10 cellular contexts compared by ENCODE assay signal in the genomic region with DNA sequence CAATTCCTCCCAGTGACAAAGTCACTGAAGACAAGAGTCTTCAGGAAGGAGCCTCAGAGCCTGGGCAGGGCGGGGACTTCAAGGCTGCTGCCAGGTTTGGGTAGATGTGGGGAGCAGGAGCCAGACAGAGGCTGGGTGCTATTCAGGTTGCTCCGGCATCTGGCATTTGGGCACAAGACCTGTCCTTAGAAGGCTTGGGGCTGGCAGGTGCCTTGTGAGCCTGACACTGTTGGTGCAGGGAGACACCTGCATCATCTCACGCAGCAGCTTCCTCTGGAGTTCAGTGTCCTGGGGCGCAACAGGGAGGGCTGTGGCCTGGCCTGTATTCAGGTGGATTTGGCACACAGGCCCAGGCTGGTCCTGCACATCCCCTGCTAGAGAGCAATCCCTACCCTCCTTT.
DNase-seq lines count a peak whose midpoint lies in the region; ATAC-seq lines count a peak whose summit lies in the region.
"Had no signal": no experiment of that assay in that cellular context is flagged by ENCODE, and none has a peak within 500 bp of the region (broad histone marks: within the 10 kb centered on the region; RNA-seq: fewer than 3 reads in every experiment).

No MANE protein-coding gene starts in this region.

- no peak overlapping the region for H3K27ac ChIP-seq in CD8-positive, alpha-beta memory T cell (ENCODE audit: low read depth, low read length)
- H3K27ac ChIP-seq: SJCRH30 had no signal

- peaks cover 0 to 13% (median 0%) of the 10 kb centered on the region in 3 donors for H3K36me3 Mint-ChIP-seq in CD8-positive, alpha-beta memory T cell
- peaks cover 5% of the 10 kb centered on the region for H3K36me3 Mint-ChIP-seq in activated T-helper 17 cell treated with anti-CD3 and anti-CD28 coated beads, Interleukin-2, amount 50 U/mL, for 72 hours (ENCODE audit: low read depth)
- peaks cover 0 to 3% (median 0%) of the 10 kb centered on the region in 3 donors for H3K36me3 Mint-ChIP-seq in immature natural killer cell
- peaks cover 7% of the 10 kb centered on the region for H3K36me3 Mint-ChIP-seq in stimulated activated effector memory CD8-positive, alpha-beta T cell treated with anti-CD3 and anti-CD28 coated beads, Interleukin-12 subunit alpha, Interleukin-12 subunit beta, amount 100 ng/mL, for 72 hours
- H3K36me3 Mint-ChIP-seq in activated CD4-positive, alpha-beta T cell treated with anti-CD3 and anti-CD28 coated beads for 36 hours (ENCODE audit: low read depth): no peaks in the 10 kb centered on the region

- no peaks in the 10 kb centered on the region for H3K27me3 Mint-ChIP-seq in CD8-positive, alpha-beta memory T cell
- H3K27me3 Mint-ChIP-seq in activated T-helper 17 cell treated with anti-CD3 and anti-CD28 coated beads, Interleukin-2, amount 50 U/mL, for 72 hours: no peaks in the 10 kb centered on the region
- H3K27me3 Mint-ChIP-seq in immature natural killer cell (ENCODE audit: low read depth in 3 of 3): peaks cover 0 to 3% (median 0%) of the 10 kb centered on the region in 3 donors
- H3K27me3 Mint-ChIP-seq in activated CD4-positive, alpha-beta T cell treated with anti-CD3 and anti-CD28 coated beads for 36 hours: no peaks in the 10 kb centered on the region

- no peaks in the 10 kb centered on the region for H3K36me3 ChIP-seq in CD8-positive, alpha-beta memory T cell (ENCODE audit: insufficient read depth, low read length)

- POLR2A ChIA-PET in CD8-positive, alpha-beta memory T cell (lab: Charles Lee): no interaction called here
- POLR2A ChIA-PET in activated CD4-positive, alpha-beta T cell treated with anti-CD3 and anti-CD28 coated beads for 36 hours (lab: Charles Lee): no interaction called here

- no peak for DNase-seq in CD8-positive, alpha-beta memory T cell
- DNase-seq in immature natural killer cell (no peak), SHP77 treated with DMSO at 0.1 percent for 48 hours (lab: John Stamatoyannopoulos, UW) (no peak), NCI-H187 (lab: John Stamatoyannopoulos, UW) (no peak)
- no peak for DNase-seq in stimulated activated effector memory CD8-positive, alpha-beta T cell treated with anti-CD3 and anti-CD28 coated beads, Interleukin-12 subunit alpha, Interleukin-12 subunit beta, amount 100 ng/mL, for 72 hours (ENCODE audit: low spot score in 2 of 2)
- DNase-seq in activated CD4-positive, alpha-beta T cell treated with anti-CD3 and anti-CD28 coated beads for 36 hours: no peak
- DNase-seq: hippocampal formation, SJCRH30 had no signal

- intact Hi-C loops in activated CD4-positive, alpha-beta T cell treated with anti-CD3 and anti-CD28 coated beads for 36 hours (cut with DNase I, micrococcal nuclease): no loop called here

- peaks cover 40% of the 10 kb centered on the region for H3K4me1 ChIP-seq in CD8-positive, alpha-beta memory T cell (ENCODE audit: insufficient read depth, low read length)
- H3K4me1 ChIP-seq: SJCRH30 had no signal

- no peak for ATAC-seq in activated T-helper 17 cell treated with anti-CD3 and anti-CD28 coated beads, Interleukin-2, amount 50 U/mL, for 72 hours (replicated peaks)
- ATAC-seq in stimulated activated effector memory CD8-positive, alpha-beta T cell treated with anti-CD3 and anti-CD28 coated beads, Interleukin-12 subunit alpha, Interleukin-12 subunit beta, amount 100 ng/mL, for 72 hours: no peak
- ATAC-seq in GM21576 (IDR thresholded peaks at IDR 0.05; ENCODE audit: unreplicated experiment): no peak
- no peak for ATAC-seq in activated CD4-positive, alpha-beta T cell treated with anti-CD3 and anti-CD28 coated beads for 36 hours

- H3K4me1 Mint-ChIP-seq in CD8-positive, alpha-beta memory T cell: peaks cover 61 to 84% (median 71%) of the 10 kb centered on the region in 3 donors
- peaks cover 41% of the 10 kb centered on the region for H3K4me1 Mint-ChIP-seq in activated T-helper 17 cell treated with anti-CD3 and anti-CD28 coated beads, Interleukin-2, amount 50 U/mL, for 72 hours
- H3K4me1 Mint-ChIP-seq in immature natural killer cell: peaks cover 62 to 65% of the 10 kb centered on the region in 2 donors
- H3K4me1 Mint-ChIP-seq in stimulated activated effector memory CD8-positive, alpha-beta T cell treated with anti-CD3 and anti-CD28 coated beads, Interleukin-12 subunit alpha, Interleukin-12 subunit beta, amount 100 ng/mL, for 72 hours: peaks cover 75% of the 10 kb centered on the region
- peaks cover 51% of the 10 kb centered on the region for H3K4me1 Mint-ChIP-seq in activated CD4-positive, alpha-beta T cell treated with anti-CD3 and anti-CD28 coated beads for 36 hours

- no peaks in the 10 kb centered on the region for H3K9me3 ChIP-seq in CD8-positive, alpha-beta memory T cell (ENCODE audit: low read length)
- H3K9me3 ChIP-seq: SJCRH30 had no signal

- H3K9me3 Mint-ChIP-seq in CD8-positive, alpha-beta memory T cell: no peaks in the 10 kb centered on the region
- no peaks in the 10 kb centered on the region for H3K9me3 Mint-ChIP-seq in activated T-helper 17 cell treated with anti-CD3 and anti-CD28 coated beads, Interleukin-2, amount 50 U/mL, for 72 hours
- no peaks in the 10 kb centered on the region for H3K9me3 Mint-ChIP-seq in immature natural killer cell
- no peaks in the 10 kb centered on the region for H3K9me3 Mint-ChIP-seq in stimulated activated effector memory CD8-positive, alpha-beta T cell treated with anti-CD3 and anti-CD28 coated beads, Interleukin-12 subunit alpha, Interleukin-12 subunit beta, amount 100 ng/mL, for 72 hours
- no peaks in the 10 kb centered on the region for H3K9me3 Mint-ChIP-seq in activated CD4-positive, alpha-beta T cell treated with anti-CD3 and anti-CD28 coated beads for 36 hours (ENCODE audit: low read depth)

- H3K27me3 ChIP-seq in CD8-positive, alpha-beta memory T cell (ENCODE audit: insufficient read depth, low read length, poor library complexity, severe bottlenecking): no peaks in the 10 kb centered on the region
- H3K27me3 ChIP-seq: SJCRH30 had no signal

- H3K4me3 ChIP-seq in CD8-positive, alpha-beta memory T cell (ENCODE audit: low read length): no peak overlapping the region
- H3K4me3 ChIP-seq: SJCRH30 had no signal

- CTCF ChIA-PET in CD8-positive, alpha-beta memory T cell (lab: Charles Lee): interaction anchor here (1.3 kb wide), 1 partner anchor 18 kb away, joined by 4 read pairs; no protein-coding TSS in a partner anchor
- CTCF ChIA-PET in activated CD4-positive, alpha-beta T cell treated with anti-CD3 and anti-CD28 coated beads for 36 hours (lab: Charles Lee): interaction anchor here (0.6 to 1.6 kb wide), 2 partner anchors 12 to 142 kb away, joined by 3 to 5 read pairs; no protein-coding TSS in a partner anchor

- peak overlapping the region in 7 of 8 donors; percentile 71 to 91 (median 85) for H3K27ac Mint-ChIP-seq in CD8-positive, alpha-beta memory T cell
- peak overlapping the region; percentile 91 for H3K27ac Mint-ChIP-seq in activated T-helper 17 cell treated with anti-CD3 and anti-CD28 coated beads, Interleukin-2, amount 50 U/mL, for 72 hours
- H3K27ac Mint-ChIP-seq in immature natural killer cell: peak overlapping the region; percentile 68 to 95 (median 91)
- H3K27ac Mint-ChIP-seq in stimulated activated effector memory CD8-positive, alpha-beta T cell treated with anti-CD3 and anti-CD28 coated beads, Interleukin-12 subunit alpha, Interleukin-12 subunit beta, amount 100 ng/mL, for 72 hours: peak overlapping the region; percentile 83
- H3K27ac Mint-ChIP-seq in activated CD4-positive, alpha-beta T cell treated with anti-CD3 and anti-CD28 coated beads for 36 hours: no peak overlapping the region

- no peak overlapping the region for H3K4me3 Mint-ChIP-seq in CD8-positive, alpha-beta memory T cell
- H3K4me3 Mint-ChIP-seq in activated T-helper 17 cell treated with anti-CD3 and anti-CD28 coated beads, Interleukin-2, amount 50 U/mL, for 72 hours: peak overlapping the region; percentile 73
- peak overlapping the region in 1 of 5 donors; percentile 13 for H3K4me3 Mint-ChIP-seq in immature natural killer cell
- H3K4me3 Mint-ChIP-seq in stimulated activated effector memory CD8-positive, alpha-beta T cell treated with anti-CD3 and anti-CD28 coated beads, Interleukin-12 subunit alpha, Interleukin-12 subunit beta, amount 100 ng/mL, for 72 hours: peak overlapping the region; percentile 25
- no peak overlapping the region for H3K4me3 Mint-ChIP-seq in activated CD4-positive, alpha-beta T cell treated with anti-CD3 and anti-CD28 coated beads for 36 hours

Comparison
In these comparisons a context has a peak if more than half of its experiments do, and no peak if none do; other contexts are left out.
1. H3K4me3 Mint-ChIP-seq: peak in activated T-helper 17 cell treated with anti-CD3 and anti-CD28 coated beads, Interleukin-2, amount 50 U/mL, for 72 hours (single experiment) and stimulated activated effector memory CD8-positive, alpha-beta T cell treated with anti-CD3 and anti-CD28 coated beads, Interleukin-12 subunit alpha, Interleukin-12 subunit beta, amount 100 ng/mL, for 72 hours (single experiment); none in CD8-positive, alpha-beta memory T cell (0 of 7) and activated CD4-positive, alpha-beta T cell treated with anti-CD3 and anti-CD28 coated beads for 36 hours (single experiment).